8 cellular contexts compared by ENCODE assay signal in the genomic region with DNA sequence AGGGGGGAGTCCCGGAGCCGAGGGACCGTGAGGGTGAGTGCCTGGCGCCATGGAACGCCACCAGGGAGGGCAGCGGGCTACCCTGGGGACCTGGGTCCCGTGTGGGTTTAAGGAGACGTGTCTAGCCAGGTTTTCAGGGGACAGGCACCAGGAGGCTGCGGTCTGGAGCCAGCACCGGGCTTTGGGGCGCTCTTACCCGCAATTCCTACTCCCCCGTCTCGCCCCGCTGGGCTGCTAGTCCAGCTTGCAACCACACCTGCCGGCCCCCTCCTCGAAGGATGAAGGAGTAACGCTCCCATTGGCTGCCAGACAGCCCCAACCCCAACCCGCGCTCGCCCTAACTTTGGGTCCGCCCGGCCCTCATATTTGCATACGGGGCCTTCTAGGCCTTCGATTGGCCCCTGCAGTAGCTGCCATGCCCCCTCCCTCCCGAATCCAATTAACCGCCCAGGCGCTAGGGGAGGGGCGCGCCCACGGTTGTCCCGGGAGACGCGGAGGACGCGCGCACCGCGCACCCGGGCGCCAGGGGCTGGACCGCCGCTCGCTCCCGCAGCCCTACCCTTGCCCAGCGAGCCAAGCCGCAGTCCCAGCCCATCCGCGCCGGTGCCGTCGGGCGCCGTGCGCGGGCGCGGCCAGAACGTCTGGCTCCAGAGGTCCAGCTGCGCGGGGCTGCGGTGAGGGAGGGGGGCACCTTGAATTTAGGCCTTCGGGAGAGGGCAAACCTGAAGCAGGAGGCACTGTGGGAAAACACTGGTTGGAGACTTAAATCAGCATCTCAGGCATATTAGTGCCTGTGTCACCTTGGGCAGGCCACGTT. TPM values are rescaled to one million over a fixed set of nuclear protein-coding genes. Genes with fewer than 3 reads are reported as not detected.
DNase-seq lines count a peak whose midpoint lies in the region; ATAC-seq and TF ChIP-seq lines count a peak whose summit lies in the region.

A gene (minus strand): TSS at position 456 of the 817 bp plus-strand sequence. CDS start 157 bp downstream, at position 299.

- H3K36me3 Mint-ChIP-seq in activated CD4-positive, alpha-beta T cell treated with anti-CD3 and anti-CD28 coated beads for 36 hours (ENCODE audit: low read depth), result no peaks in the 10 kb centered on the region

- peak; percentile 77 for DNase-seq in G401 (ENCODE audit: low spot score)
- peak; percentile 96 for DNase-seq in NCI-H226
- peak; percentile 80 for DNase-seq in activated CD4-positive, alpha-beta T cell treated with anti-CD3 and anti-CD28 coated beads for 36 hours
- peak; percentile 86 for DNase-seq in choroid plexus epithelial cell (ENCODE audit: low read depth)
- DNase-seq in stimulated activated CD4-positive, alpha-beta T cell treated with anti-CD3 and anti-CD28 coated beads, Interleukin-1b, Interleukin-23, amount 100 ng/mL, for 24 hours (ENCODE audit: low read depth in 4 of 4, low spot score in 1 of 4), result peak; percentile 32 to 72 (median 54)
- DNase-seq in Kasumi-1 (lab: John Stamatoyannopoulos, UW), result no peak

- CTCF ChIA-PET in activated CD4-positive, alpha-beta T cell treated with anti-CD3 and anti-CD28 coated beads for 36 hours (lab: Charles Lee), result interaction anchor here (0.8 to 10.3 kb wide), 11 partner anchors 13 to 215 kb away, joined by 3 to 203 read pairs (median 8); a partner anchor contains a TSS

- H3K27ac Mint-ChIP-seq in activated CD4-positive, alpha-beta T cell treated with anti-CD3 and anti-CD28 coated beads for 36 hours, result no peak within 1 kb of the TSS

- H3K27me3 Mint-ChIP-seq in activated CD4-positive, alpha-beta T cell treated with anti-CD3 and anti-CD28 coated beads for 36 hours, result peaks cover 35% of the 10 kb centered on the region

- intact Hi-C loops in activated CD4-positive, alpha-beta T cell treated with anti-CD3 and anti-CD28 coated beads for 36 hours (cut with DNase I, micrococcal nuclease), result loop anchor here in 1 of 2 experiments (1.0 kb wide), 1 partner anchor 14 kb away; a partner anchor contains a TSS

- no peaks in the 10 kb centered on the region for H3K9me3 Mint-ChIP-seq in activated CD4-positive, alpha-beta T cell treated with anti-CD3 and anti-CD28 coated beads for 36 hours (ENCODE audit: low read depth)

- TF ChIP-seq CTCF in choroid plexus epithelial cell (conservative IDR thresholded peaks at IDR 0.05; ENCODE audit: low read depth, low read length), result no peak

- H3K27ac ChIP-seq in layer of hippocampus (ENCODE audit: low read depth, low read length), result peak within 1 kb of the TSS; percentile 42

- in situ Hi-C loops in G401 (cut with HindIII; ENCODE audit: low sequenced_read_pairs), result no loop called here

- POLR2A ChIA-PET in activated CD4-positive, alpha-beta T cell treated with anti-CD3 and anti-CD28 coated beads for 36 hours (lab: Charles Lee), result interaction anchor here (0.5 kb wide), 1 partner anchor 132 kb away, joined by 3 read pairs; no protein-coding TSS in a partner anchor

- H3K4me3 Mint-ChIP-seq in activated CD4-positive, alpha-beta T cell treated with anti-CD3 and anti-CD28 coated beads for 36 hours, result peak within 1 kb of the TSS; percentile 63

- peak within 1 kb of the TSS; percentile 52 for H3K4me3 ChIP-seq in choroid plexus epithelial cell (ENCODE audit: low read depth, low read length)

- ATAC-seq in HG03039 (IDR thresholded peaks at IDR 0.05; ENCODE audit: unreplicated experiment), result peak; percentile 58
- peak; percentile 93 for ATAC-seq in activated CD4-positive, alpha-beta T cell treated with anti-CD3 and anti-CD28 coated beads for 36 hours

- H3K4me1 Mint-ChIP-seq in activated CD4-positive, alpha-beta T cell treated with anti-CD3 and anti-CD28 coated beads for 36 hours, result peaks cover 15% of the 10 kb centered on the region

- H3K27me3 ChIP-seq in layer of hippocampus (ENCODE audit: control insufficient read depth, insufficient read depth, low read length), result peaks cover 3% of the 10 kb centered on the region

RNA-seq across cellular contexts. Expression of the gene that starts here (rescaled TPM):
- total RNA-seq in G401 (2014; rRNA removed; shearing (Covaris generic)), result 6.9 and 9.4 TPM in 2 replicates
- not detected for total RNA-seq in activated CD4-positive, alpha-beta T cell treated with anti-CD3 and anti-CD28 coated beads for 36 hours

Comparison
In these comparisons a context has a peak if more than half of its experiments do, and no peak if none do; other contexts are left out.
1. Peak in DNase-seq and ATAC-seq in activated CD4-positive, alpha-beta T cell treated with anti-CD3 and anti-CD28 coated beads for 36 hours; RNA of the gene not detected or under 1 TPM.
2. DNase-seq: peak in G401 (single experiment), NCI-H226 (single experiment), choroid plexus epithelial cell (single experiment) and stimulated activated CD4-positive, alpha-beta T cell treated with anti-CD3 and anti-CD28 coated beads, Interleukin-1b, Interleukin-23, amount 100 ng/mL, for 24 hours (4 of 4); none in Kasumi-1 (0 of 2).